1 cellular context compared by ENCODE assay signal in the genomic region with DNA sequence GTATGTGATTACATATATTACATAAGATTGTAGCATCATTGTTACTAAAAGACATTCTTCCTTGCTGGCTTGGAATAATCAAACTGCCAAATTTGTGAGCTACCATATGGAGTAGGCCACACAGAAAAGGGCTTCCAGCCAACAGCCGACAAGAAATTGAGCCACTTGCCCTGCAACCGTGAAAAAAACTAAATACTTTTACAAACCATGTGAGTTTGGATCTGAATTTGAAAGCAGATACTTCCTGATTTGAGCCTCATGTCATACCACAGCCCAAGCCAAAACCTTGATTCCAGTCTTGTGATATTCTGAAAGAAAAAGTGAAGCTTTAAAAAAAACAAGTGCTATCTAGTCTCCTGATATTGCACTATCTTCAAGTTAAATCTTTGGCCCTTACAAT.
A peak's percentile ranks its signal among the peaks of the same experiment; 100 is the strongest.
TF ChIP-seq lines count a peak whose summit lies in the region.

No MANE protein-coding gene starts in this region.

TF ChIP-seq in GM12878, 131 proteins besides CTCF, POLR2A, EP300 and RAD21:
- TF ChIP-seq, protein P1, sequence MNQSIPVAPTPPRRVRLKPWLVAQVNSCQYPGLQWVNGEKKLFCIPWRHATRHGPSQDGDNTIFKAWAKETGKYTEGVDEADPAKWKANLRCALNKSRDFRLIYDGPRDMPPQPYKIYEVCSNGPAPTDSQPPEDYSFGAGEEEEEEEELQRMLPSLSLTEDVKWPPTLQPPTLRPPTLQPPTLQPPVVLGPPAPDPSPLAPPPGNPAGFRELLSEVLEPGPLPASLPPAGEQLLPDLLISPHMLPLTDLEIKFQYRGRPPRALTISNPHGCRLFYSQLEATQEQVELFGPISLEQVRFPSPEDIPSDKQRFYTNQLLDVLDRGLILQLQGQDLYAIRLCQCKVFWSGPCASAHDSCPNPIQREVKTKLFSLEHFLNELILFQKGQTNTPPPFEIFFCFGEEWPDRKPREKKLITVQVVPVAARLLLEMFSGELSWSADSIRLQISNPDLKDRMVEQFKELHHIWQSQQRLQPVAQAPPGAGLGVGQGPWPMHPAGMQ (IDR thresholded peaks at IDR 0.05; ENCODE audit: borderline replicate concordance): no peak
- TF ChIP-seq NBN (IDR thresholded peaks at IDR 0.05) (no peak), NFXL1 (IDR thresholded peaks at IDR 0.05; ENCODE audit: borderline replicate concordance) (no peak), RUNX3 (IDR thresholded peaks at IDR 0.05; ENCODE audit: low read length) (0 out of 2 replicates have a peak, but pooled peaks have one; percentile 18), ZNF687 (IDR thresholded peaks at IDR 0.05) (peak; percentile 34; the same call in 1 of the 2 replicates), POLR2AphosphoS2 (IDR thresholded peaks at IDR 0.05; ENCODE audit: low read depth, low read length) (no peak), BMI1 (IDR thresholded peaks at IDR 0.05; ENCODE audit: borderline replicate concordance) (no peak), BHLHE40 (IDR thresholded peaks at IDR 0.05; ENCODE audit: borderline replicate concordance in 1 of 2, low read depth in 2 of 2, low read length in 1 of 2) (0 out of 4 replicates have a peak, but pooled peaks of 1 of the 2 experiments have one; percentile 17)
- TF ChIP-seq, protein P2, sequence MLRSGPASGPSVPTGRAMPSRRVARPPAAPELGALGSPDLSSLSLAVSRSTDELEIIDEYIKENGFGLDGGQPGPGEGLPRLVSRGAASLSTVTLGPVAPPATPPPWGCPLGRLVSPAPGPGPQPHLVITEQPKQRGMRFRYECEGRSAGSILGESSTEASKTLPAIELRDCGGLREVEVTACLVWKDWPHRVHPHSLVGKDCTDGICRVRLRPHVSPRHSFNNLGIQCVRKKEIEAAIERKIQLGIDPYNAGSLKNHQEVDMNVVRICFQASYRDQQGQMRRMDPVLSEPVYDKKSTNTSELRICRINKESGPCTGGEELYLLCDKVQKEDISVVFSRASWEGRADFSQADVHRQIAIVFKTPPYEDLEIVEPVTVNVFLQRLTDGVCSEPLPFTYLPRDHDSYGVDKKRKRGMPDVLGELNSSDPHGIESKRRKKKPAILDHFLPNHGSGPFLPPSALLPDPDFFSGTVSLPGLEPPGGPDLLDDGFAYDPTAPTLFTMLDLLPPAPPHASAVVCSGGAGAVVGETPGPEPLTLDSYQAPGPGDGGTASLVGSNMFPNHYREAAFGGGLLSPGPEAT (IDR thresholded peaks at IDR 0.05; ENCODE audit: low read depth): 0 out of 2 replicates have a peak, but pooled peaks have one; percentile 35
- TF ChIP-seq, protein P3, sequence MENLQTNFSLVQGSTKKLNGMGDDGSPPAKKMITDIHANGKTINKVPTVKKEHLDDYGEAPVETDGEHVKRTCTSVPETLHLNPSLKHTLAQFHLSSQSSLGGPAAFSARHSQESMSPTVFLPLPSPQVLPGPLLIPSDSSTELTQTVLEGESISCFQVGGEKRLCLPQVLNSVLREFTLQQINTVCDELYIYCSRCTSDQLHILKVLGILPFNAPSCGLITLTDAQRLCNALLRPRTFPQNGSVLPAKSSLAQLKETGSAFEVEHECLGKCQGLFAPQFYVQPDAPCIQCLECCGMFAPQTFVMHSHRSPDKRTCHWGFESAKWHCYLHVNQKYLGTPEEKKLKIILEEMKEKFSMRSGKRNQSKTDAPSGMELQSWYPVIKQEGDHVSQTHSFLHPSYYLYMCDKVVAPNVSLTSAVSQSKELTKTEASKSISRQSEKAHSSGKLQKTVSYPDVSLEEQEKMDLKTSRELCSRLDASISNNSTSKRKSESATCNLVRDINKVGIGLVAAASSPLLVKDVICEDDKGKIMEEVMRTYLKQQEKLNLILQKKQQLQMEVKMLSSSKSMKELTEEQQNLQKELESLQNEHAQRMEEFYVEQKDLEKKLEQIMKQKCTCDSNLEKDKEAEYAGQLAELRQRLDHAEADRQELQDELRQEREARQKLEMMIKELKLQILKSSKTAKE (IDR thresholded peaks at IDR 0.05; ENCODE audit: low read depth, poor library complexity, severe bottlenecking): no peak
